ENCODE assay signal across 1 cellular context in the genomic region with DNA sequence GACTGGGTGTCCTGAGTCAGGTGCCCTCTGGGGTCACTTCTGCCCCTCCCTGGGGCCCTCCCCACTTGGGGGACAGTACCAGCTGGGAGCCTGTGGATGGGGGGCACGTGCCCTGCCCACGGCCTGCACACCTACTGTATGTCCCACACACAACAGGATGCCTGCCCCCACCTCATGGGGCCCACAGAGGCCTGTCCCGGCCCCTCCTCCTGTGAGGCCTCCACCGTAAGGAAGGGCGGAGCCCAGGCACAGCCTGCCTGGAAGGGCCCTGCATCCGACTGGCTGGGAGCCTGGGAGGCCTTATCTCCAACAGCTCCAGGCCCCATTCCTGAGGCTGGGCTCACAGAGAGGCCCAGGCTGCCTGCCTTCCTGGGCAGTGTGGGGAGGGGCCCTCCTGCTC.
TF ChIP-seq lines count a peak whose summit lies in the region.

No MANE protein-coding gene starts in this region.

TF ChIP-seq in HEK293, 187 proteins besides CTCF, POLR2A, EP300 and RAD21 (continued from another document):
- TF ChIP-seq, protein P1, sequence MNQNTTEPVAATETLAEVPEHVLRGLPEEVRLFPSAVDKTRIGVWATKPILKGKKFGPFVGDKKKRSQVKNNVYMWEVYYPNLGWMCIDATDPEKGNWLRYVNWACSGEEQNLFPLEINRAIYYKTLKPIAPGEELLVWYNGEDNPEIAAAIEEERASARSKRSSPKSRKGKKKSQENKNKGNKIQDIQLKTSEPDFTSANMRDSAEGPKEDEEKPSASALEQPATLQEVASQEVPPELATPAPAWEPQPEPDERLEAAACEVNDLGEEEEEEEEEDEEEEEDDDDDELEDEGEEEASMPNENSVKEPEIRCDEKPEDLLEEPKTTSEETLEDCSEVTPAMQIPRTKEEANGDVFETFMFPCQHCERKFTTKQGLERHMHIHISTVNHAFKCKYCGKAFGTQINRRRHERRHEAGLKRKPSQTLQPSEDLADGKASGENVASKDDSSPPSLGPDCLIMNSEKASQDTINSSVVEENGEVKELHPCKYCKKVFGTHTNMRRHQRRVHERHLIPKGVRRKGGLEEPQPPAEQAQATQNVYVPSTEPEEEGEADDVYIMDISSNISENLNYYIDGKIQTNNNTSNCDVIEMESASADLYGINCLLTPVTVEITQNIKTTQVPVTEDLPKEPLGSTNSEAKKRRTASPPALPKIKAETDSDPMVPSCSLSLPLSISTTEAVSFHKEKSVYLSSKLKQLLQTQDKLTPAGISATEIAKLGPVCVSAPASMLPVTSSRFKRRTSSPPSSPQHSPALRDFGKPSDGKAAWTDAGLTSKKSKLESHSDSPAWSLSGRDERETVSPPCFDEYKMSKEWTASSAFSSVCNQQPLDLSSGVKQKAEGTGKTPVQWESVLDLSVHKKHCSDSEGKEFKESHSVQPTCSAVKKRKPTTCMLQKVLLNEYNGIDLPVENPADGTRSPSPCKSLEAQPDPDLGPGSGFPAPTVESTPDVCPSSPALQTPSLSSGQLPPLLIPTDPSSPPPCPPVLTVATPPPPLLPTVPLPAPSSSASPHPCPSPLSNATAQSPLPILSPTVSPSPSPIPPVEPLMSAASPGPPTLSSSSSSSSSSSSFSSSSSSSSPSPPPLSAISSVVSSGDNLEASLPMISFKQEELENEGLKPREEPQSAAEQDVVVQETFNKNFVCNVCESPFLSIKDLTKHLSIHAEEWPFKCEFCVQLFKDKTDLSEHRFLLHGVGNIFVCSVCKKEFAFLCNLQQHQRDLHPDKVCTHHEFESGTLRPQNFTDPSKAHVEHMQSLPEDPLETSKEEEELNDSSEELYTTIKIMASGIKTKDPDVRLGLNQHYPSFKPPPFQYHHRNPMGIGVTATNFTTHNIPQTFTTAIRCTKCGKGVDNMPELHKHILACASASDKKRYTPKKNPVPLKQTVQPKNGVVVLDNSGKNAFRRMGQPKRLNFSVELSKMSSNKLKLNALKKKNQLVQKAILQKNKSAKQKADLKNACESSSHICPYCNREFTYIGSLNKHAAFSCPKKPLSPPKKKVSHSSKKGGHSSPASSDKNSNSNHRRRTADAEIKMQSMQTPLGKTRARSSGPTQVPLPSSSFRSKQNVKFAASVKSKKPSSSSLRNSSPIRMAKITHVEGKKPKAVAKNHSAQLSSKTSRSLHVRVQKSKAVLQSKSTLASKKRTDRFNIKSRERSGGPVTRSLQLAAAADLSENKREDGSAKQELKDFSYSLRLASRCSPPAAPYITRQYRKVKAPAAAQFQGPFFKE (tag by site-specific recombination; IDR thresholded peaks at IDR 0.05; ENCODE audit: borderline replicate concordance) = no peak
- TF ChIP-seq MEIS1 (CRISPR knock-in tag; IDR thresholded peaks at IDR 0.05; ENCODE audit: borderline replicate concordance) (no peak), KLF1 (tag by site-specific recombination; IDR thresholded peaks at IDR 0.05) (0 out of 2 replicates have a peak, but pooled peaks have one; percentile 31), ZSCAN23 (tag by site-specific recombination; IDR thresholded peaks at IDR 0.05) (no peak), ZBTB20 (tag by site-specific recombination; IDR thresholded peaks at IDR 0.05) (peak; percentile 44; the same call in 1 of the 2 replicates), ZFHX2 (tag by site-specific recombination; conservative IDR thresholded peaks at IDR 0.05) (peak; percentile 72), MYNN (tag by site-specific recombination; IDR thresholded peaks at IDR 0.05; ENCODE audit: borderline replicate concordance) (no peak), ZNF394 (tag by site-specific recombination; IDR thresholded peaks at IDR 0.05; ENCODE audit: borderline replicate concordance) (no peak), ZFP69B (tag by site-specific recombination; IDR thresholded peaks at IDR 0.05) (peak; percentile 96), ZNF776 (tag by site-specific recombination; IDR thresholded peaks at IDR 0.05; ENCODE audit: borderline replicate concordance) (no peak)
- TF ChIP-seq, protein P2, sequence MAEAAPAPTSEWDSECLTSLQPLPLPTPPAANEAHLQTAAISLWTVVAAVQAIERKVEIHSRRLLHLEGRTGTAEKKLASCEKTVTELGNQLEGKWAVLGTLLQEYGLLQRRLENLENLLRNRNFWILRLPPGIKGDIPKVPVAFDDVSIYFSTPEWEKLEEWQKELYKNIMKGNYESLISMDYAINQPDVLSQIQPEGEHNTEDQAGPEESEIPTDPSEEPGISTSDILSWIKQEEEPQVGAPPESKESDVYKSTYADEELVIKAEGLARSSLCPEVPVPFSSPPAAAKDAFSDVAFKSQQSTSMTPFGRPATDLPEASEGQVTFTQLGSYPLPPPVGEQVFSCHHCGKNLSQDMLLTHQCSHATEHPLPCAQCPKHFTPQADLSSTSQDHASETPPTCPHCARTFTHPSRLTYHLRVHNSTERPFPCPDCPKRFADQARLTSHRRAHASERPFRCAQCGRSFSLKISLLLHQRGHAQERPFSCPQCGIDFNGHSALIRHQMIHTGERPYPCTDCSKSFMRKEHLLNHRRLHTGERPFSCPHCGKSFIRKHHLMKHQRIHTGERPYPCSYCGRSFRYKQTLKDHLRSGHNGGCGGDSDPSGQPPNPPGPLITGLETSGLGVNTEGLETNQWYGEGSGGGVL (tag by site-specific recombination; IDR thresholded peaks at IDR 0.05) = no peak
- TF ChIP-seq, protein P3, sequence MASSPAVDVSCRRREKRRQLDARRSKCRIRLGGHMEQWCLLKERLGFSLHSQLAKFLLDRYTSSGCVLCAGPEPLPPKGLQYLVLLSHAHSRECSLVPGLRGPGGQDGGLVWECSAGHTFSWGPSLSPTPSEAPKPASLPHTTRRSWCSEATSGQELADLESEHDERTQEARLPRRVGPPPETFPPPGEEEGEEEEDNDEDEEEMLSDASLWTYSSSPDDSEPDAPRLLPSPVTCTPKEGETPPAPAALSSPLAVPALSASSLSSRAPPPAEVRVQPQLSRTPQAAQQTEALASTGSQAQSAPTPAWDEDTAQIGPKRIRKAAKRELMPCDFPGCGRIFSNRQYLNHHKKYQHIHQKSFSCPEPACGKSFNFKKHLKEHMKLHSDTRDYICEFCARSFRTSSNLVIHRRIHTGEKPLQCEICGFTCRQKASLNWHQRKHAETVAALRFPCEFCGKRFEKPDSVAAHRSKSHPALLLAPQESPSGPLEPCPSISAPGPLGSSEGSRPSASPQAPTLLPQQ (tag by site-specific recombination; IDR thresholded peaks at IDR 0.05) = peak; percentile 97
- TF ChIP-seq, protein P4, sequence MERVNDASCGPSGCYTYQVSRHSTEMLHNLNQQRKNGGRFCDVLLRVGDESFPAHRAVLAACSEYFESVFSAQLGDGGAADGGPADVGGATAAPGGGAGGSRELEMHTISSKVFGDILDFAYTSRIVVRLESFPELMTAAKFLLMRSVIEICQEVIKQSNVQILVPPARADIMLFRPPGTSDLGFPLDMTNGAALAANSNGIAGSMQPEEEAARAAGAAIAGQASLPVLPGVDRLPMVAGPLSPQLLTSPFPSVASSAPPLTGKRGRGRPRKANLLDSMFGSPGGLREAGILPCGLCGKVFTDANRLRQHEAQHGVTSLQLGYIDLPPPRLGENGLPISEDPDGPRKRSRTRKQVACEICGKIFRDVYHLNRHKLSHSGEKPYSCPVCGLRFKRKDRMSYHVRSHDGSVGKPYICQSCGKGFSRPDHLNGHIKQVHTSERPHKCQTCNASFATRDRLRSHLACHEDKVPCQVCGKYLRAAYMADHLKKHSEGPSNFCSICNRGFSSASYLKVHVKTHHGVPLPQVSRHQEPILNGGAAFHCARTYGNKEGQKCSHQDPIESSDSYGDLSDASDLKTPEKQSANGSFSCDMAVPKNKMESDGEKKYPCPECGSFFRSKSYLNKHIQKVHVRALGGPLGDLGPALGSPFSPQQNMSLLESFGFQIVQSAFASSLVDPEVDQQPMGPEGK (tag by site-specific recombination; IDR thresholded peaks at IDR 0.05) = peak; percentile 59; the same call in 1 of the 2 replicates
TF ChIP-seq in HEK293: peak in this region for 14.
